Comparison of ENCODE assay signal across 1 cellular context in the genomic region with DNA sequence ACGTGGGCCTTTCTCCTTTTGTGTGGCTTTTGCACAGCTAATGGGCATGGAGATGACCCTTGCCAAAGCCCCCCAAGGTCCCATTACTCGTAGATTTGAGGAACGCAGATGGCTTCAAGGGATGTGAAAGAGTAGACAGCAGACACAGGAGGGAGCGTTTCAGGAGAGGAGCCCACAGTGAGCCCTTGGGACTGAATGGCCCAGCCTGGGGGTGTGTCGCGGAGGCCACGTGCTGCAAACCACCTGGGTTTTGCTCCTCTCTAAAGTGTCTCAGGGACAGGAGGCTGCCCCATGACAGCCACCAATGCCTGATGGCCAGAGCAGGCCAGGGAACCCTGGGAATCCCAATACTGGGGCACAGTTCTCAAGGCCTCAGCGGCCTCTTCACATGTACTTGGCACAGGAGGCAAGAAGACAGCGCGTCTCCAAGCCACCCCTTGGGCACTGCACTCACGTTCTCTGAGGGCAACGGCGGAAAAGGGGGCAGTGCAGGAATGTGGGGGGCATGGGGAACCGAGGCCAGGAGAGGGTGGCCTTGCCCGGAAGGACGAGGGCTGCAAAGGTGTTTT.
TF ChIP-seq lines count a peak whose summit lies in the region.

No MANE protein-coding gene starts in this region.

TF ChIP-seq in IMR-90, 13 proteins besides CTCF, POLR2A, EP300 and RAD21:
- TF ChIP-seq MAZ (IDR thresholded peaks at IDR 0.05; ENCODE audit: borderline replicate concordance, low read depth, low read length), result no peak
